Comparison of ENCODE assay signal across 16 cellular contexts in genomic region chr5:123819401-123819800, GRCh38.
"Had no signal": no experiment of that assay in that cellular context is flagged by ENCODE, and none has a peak within 500 bp of the region (broad histone marks: within the 10 kb centered on the region; RNA-seq: fewer than 3 reads in every experiment).

No MANE protein-coding gene starts in this region.

- H3K4me3 ChIP-seq: heart left ventricle, left lung, ovary, right lobe of liver, testis had no signal

- H3K27ac Mint-ChIP-seq: activated naive CD8-positive, alpha-beta T cell; stimulated activated memory B cell treated with anti-CD40 and anti-IgM and Interleukin-4, amounts not matched to agents 10 μg/mL and 1 μg/mL and 100 μg/mL, for 72 hours; type B pancreatic cell had no signal

- H3K27me3 ChIP-seq: heart left ventricle, left lung, ovary, right lobe of liver, testis had no signal

- DNase-seq: activated CD4-positive, alpha-beta T cell treated with anti-CD3 and anti-CD28 coated beads, Interleukin-2, amount 50 U/mL, for 4 hours; activated gamma-delta T cell treated with Interleukin-2 at 50 U/mL for 16 hours; anterior cingulate cortex; cerebellar nuclear complex; dermis blood vessel endothelial cell; effector memory CD4-positive, alpha-beta T cell; foreskin melanocyte; heart left ventricle; left lung; ovary; right lobe of liver; stimulated activated CD4-positive, alpha-beta T cell treated with anti-CD3 and anti-CD28 coated beads, Interleukin-4, amount 100 ng/mL, for 4 hours; testis had no signal

- H3K9me3 Mint-ChIP-seq: stimulated activated memory B cell treated with anti-CD40 and anti-IgM and Interleukin-4, amounts not matched to agents 10 μg/mL and 1 μg/mL and 100 μg/mL, for 72 hours; type B pancreatic cell had no signal

- H3K27me3 Mint-ChIP-seq: activated naive CD8-positive, alpha-beta T cell had no signal

- H3K36me3 ChIP-seq: heart left ventricle, left lung, ovary, right lobe of liver had no signal

- H3K4me1 ChIP-seq: left lung, right lobe of liver, testis had no signal

- H3K27ac ChIP-seq: heart left ventricle, left lung, ovary, right lobe of liver, testis had no signal

- ATAC-seq: heart left ventricle; left lung; right lobe of liver; stimulated activated memory B cell treated with anti-CD40 and anti-IgM and Interleukin-4, amounts not matched to agents 10 μg/mL and 1 μg/mL and 100 μg/mL, for 72 hours had no signal

- H3K4me3 Mint-ChIP-seq: activated naive CD8-positive, alpha-beta T cell; stimulated activated memory B cell treated with anti-CD40 and anti-IgM and Interleukin-4, amounts not matched to agents 10 μg/mL and 1 μg/mL and 100 μg/mL, for 72 hours; type B pancreatic cell had no signal

- H3K9me3 ChIP-seq: heart left ventricle, left lung, ovary, right lobe of liver, testis had no signal

- H3K36me3 Mint-ChIP-seq: activated naive CD8-positive, alpha-beta T cell; stimulated activated memory B cell treated with anti-CD40 and anti-IgM and Interleukin-4, amounts not matched to agents 10 μg/mL and 1 μg/mL and 100 μg/mL, for 72 hours; type B pancreatic cell had no signal
